12 cellular contexts compared by ENCODE assay signal in the genomic region with DNA sequence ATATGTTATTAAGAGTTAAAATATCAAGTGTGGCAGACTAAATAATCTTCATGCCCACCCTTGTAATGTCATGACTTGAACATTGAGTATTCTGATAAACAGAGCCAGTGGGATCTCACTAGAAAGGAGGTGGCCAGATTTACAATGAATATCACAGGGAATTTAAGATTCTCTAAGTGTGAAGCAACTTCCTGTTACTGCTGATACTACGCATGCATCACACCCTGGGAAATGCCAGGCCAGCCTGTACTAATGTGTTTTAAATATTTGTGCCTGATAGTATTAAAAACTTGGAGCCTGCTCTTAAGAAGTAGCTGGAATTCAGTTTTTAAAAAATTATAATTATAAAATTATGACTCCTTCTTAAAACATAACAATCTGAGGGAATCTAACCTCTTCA.
DNase-seq lines count a peak whose midpoint lies in the region; TF ChIP-seq lines count a peak whose summit lies in the region.
"Had no signal": no experiment of that assay in that cellular context is flagged by ENCODE, and none has a peak within 500 bp of the region (broad histone marks: within the 10 kb centered on the region; RNA-seq: fewer than 3 reads in every experiment).

No MANE protein-coding gene starts in this region.

- no peaks in the 10 kb centered on the region for H3K27me3 ChIP-seq in SK-N-SH (ENCODE audit: insufficient read depth)
- H3K27me3 ChIP-seq: adrenal gland had no signal

- H3K27ac ChIP-seq in SK-N-SH (ENCODE audit: low read depth in 2 of 2, low read length in 1 of 2), result peak overlapping the region in 1 of 2 experiments; percentile 77; a peak in 3 of 4 replicates

- WGBS in SK-N-SH (ENCODE audit: low lambda C conversion rate), result 71% methylated on average over 1 of the region's 1 CpG

- no peaks in the 10 kb centered on the region for H3K36me3 ChIP-seq in SK-N-SH (replicated peaks in 1 of 2; ENCODE audit: control insufficient read depth in 1 of 2, insufficient read depth in 2 of 2, low read length in 1 of 2)
- H3K36me3 ChIP-seq: adrenal gland, HAP-1 had no signal

- CTCF ChIA-PET in SK-N-SH (lab: Yijun Ruan, JAX), result interaction anchor here (1.0 to 1.5 kb wide), 3 partner anchors 24 to 81 kb away, joined by 3 to 4 read pairs (median 4); no protein-coding TSS in a partner anchor

- H3K9me3 ChIP-seq in SK-N-SH, result no peaks in the 10 kb centered on the region
- H3K9me3 ChIP-seq: adrenal gland, HAP-1 had no signal

- peak overlapping the region; percentile 51; the same call in 1 of the 2 replicates for H3K9ac ChIP-seq in SK-N-SH

- peaks cover 20% of the 10 kb centered on the region for H3F3A ChIP-seq in SK-N-SH (replicated peaks; ENCODE audit: insufficient read depth)

- POLR2A ChIA-PET in SK-N-SH (lab: Yijun Ruan, JAX), result no interaction called here

- TF ChIP-seq RAD21 in SK-N-SH (IDR thresholded peaks at IDR 0.05; ENCODE audit: low read length), result no peak

- no peaks in the 10 kb centered on the region for H3K79me2 ChIP-seq in SK-N-SH (ENCODE audit: insufficient read depth)

- H3K4me2 ChIP-seq in SK-N-SH, result 0 out of 2 replicates have a peak overlapping the region, but pooled peaks have one; percentile 49

- 0 out of 2 replicates have a peak overlapping the region, but pooled peaks have one; percentile 31 for H2AFZ ChIP-seq in SK-N-SH (ENCODE audit: low read depth)

- TF ChIP-seq EP300 in SK-N-SH (IDR thresholded peaks at IDR 0.05; ENCODE audit: borderline replicate concordance in 1 of 2, low read depth in 1 of 2, low read length in 1 of 2), result no peak

- TF ChIP-seq CTCF in SK-N-SH (IDR thresholded peaks at IDR 0.05) (no peak), fibroblast of the aortic adventitia (IDR thresholded peaks at IDR 0.05; ENCODE audit: insufficient read depth, low read length) (no peak)

- no peaks in the 10 kb centered on the region for H3K9me2 ChIP-seq in SK-N-SH

- H4K20me1 ChIP-seq in SK-N-SH (ENCODE audit: insufficient read depth), result no peaks in the 10 kb centered on the region

- H3K4me3 ChIP-seq in SK-N-SH (ENCODE audit: low read depth in 2 of 2, low read length in 1 of 2), result no peak overlapping the region
- no peak overlapping the region for H3K4me3 ChIP-seq in fibroblast of the aortic adventitia (ENCODE audit: low read depth, low read length)
- H3K4me3 ChIP-seq: adrenal gland, HAP-1 had no signal

- peak; percentile 14 for DNase-seq in H4 (ENCODE audit: low spot score)
- DNase-seq in SK-N-SH, result no peak
- DNase-seq in fibroblast of the aortic adventitia (ENCODE audit: low read depth), result peak; percentile 88
- DNase-seq in renal cortical epithelial cell (ENCODE audit: low read depth), result peak; percentile 85
- DNase-seq in medulla oblongata (ENCODE audit: extremely low spot score), result no peak
- DNase-seq in cerebellum (ENCODE audit: low spot score), result no peak
- no peak for DNase-seq in NCI-H1436 treated with DMSO at 0.1 percent for 48 hours (lab: John Stamatoyannopoulos, UW)
- no peak for DNase-seq in activated CD4-positive, alpha-beta T cell treated with anti-CD3 and anti-CD28 coated beads, Interleukin-2, amount 50 U/mL, for 1 hour
- DNase-seq: activated CD4-positive, alpha-beta memory T cell treated with anti-CD3 and anti-CD28 coated beads for 36 hours; NCI-H2081 had no signal

- peaks cover 0 to 14% of the 10 kb centered on the region in 2 experiments; a peak in 2 of 4 replicates for H3K4me1 ChIP-seq in SK-N-SH (ENCODE audit: control insufficient read depth in 1 of 2, insufficient read depth in 2 of 2, low read depth in 1 of 2, low read length in 1 of 2)
- H3K4me1 ChIP-seq: adrenal gland had no signal

TF ChIP-seq in SK-N-SH, 30 proteins besides CTCF, POLR2A, EP300 and RAD21:
- no peak for TF ChIP-seq PBX3 (IDR thresholded peaks at IDR 0.05)
- TF ChIP-seq TAF1 (IDR thresholded peaks at IDR 0.05; ENCODE audit: borderline replicate concordance, low read depth, low read length), result no peak
- 0 out of 2 replicates have a peak, but pooled peaks have one; percentile 8 for TF ChIP-seq JUND (IDR thresholded peaks at IDR 0.05)
- TF ChIP-seq FOXJ3 (CRISPR knock-in tag; IDR thresholded peaks at IDR 0.05), result no peak
- TF ChIP-seq, protein P1, sequence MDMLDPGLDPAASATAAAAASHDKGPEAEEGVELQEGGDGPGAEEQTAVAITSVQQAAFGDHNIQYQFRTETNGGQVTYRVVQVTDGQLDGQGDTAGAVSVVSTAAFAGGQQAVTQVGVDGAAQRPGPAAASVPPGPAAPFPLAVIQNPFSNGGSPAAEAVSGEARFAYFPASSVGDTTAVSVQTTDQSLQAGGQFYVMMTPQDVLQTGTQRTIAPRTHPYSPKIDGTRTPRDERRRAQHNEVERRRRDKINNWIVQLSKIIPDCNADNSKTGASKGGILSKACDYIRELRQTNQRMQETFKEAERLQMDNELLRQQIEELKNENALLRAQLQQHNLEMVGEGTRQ (IDR thresholded peaks at IDR 0.05; ENCODE audit: borderline replicate concordance, low read depth, low read length), result no peak
- TF ChIP-seq TCF12 (IDR thresholded peaks at IDR 0.05), result peak; percentile 23; the same call in 1 of the 2 replicates
- 0 out of 2 replicates have a peak, but pooled peaks have one; percentile 18 for TF ChIP-seq MAX (IDR thresholded peaks at IDR 0.05; ENCODE audit: low read depth)
TF ChIP-seq in SK-N-SH: peak in this region for 3.

Comparison
In these comparisons a context has a peak if more than half of its experiments do, and no peak if none do; other contexts are left out.
1. DNase-seq: peak in H4 (single experiment), fibroblast of the aortic adventitia (single experiment) and renal cortical epithelial cell (single experiment); none in SK-N-SH (single experiment), medulla oblongata (single experiment), cerebellum (single experiment), NCI-H1436 treated with DMSO at 0.1 percent for 48 hours (single experiment) and activated CD4-positive, alpha-beta T cell treated with anti-CD3 and anti-CD28 coated beads, Interleukin-2, amount 50 U/mL, for 1 hour (single experiment).